1 cellular context compared by ENCODE assay signal in genomic region chr18:49690307-49690706, GRCh38.
TF ChIP-seq lines count a peak whose summit lies in the region.

No MANE protein-coding gene starts in this region.

TF ChIP-seq in HEK293, 187 proteins besides CTCF, POLR2A, EP300 and RAD21 (continued from another document and continues in another):
- TF ChIP-seq PATZ1 (tag by site-specific recombination; IDR thresholded peaks at IDR 0.05): no peak
- no peak for TF ChIP-seq ZNF449 (tag by site-specific recombination; IDR thresholded peaks at IDR 0.05)
- TF ChIP-seq ZNF768 (tag by site-specific recombination; IDR thresholded peaks at IDR 0.05): no peak
- TF ChIP-seq ZNF184 (tag by site-specific recombination; IDR thresholded peaks at IDR 0.05): no peak
- TF ChIP-seq ZNF555 (tag by site-specific recombination; conservative IDR thresholded peaks at IDR 0.05): no peak
- no peak for TF ChIP-seq KLF1 (tag by site-specific recombination; IDR thresholded peaks at IDR 0.05)
- TF ChIP-seq ZNF629 (tag by site-specific recombination; IDR thresholded peaks at IDR 0.05): peak; percentile 84
- TF ChIP-seq ZNF274 (IDR thresholded peaks at IDR 0.05; ENCODE audit: low read length): no peak
- no peak for TF ChIP-seq ZNF274 (tag by site-specific recombination; IDR thresholded peaks at IDR 0.05; ENCODE audit: borderline replicate concordance)
- TF ChIP-seq ZNF623 (tag by site-specific recombination; IDR thresholded peaks at IDR 0.05): no peak
- TF ChIP-seq ZBTB17 (tag by site-specific recombination; IDR thresholded peaks at IDR 0.05): 0 out of 2 replicates have a peak, but pooled peaks have one; percentile 10
- TF ChIP-seq GLI4 (tag by site-specific recombination; IDR thresholded peaks at IDR 0.05): no peak
- TF ChIP-seq ZFHX2 (tag by site-specific recombination; conservative IDR thresholded peaks at IDR 0.05): no peak
- no peak for TF ChIP-seq ZNF175 (tag by site-specific recombination; IDR thresholded peaks at IDR 0.05)
- TF ChIP-seq ATF2 (tag by site-specific recombination; IDR thresholded peaks at IDR 0.05; ENCODE audit: low read depth): peak; percentile 76; the same call in 1 of the 2 replicates
- no peak for TF ChIP-seq ZNF155 (tag by site-specific recombination; IDR thresholded peaks at IDR 0.05)
- no peak for TF ChIP-seq ZNF350 (tag by site-specific recombination; IDR thresholded peaks at IDR 0.05)
- no peak for TF ChIP-seq TRIM28 (IDR thresholded peaks at IDR 0.05; ENCODE audit: borderline replicate concordance, low read length)
- TF ChIP-seq ZBTB1 (tag by site-specific recombination; IDR thresholded peaks at IDR 0.05): no peak
- TF ChIP-seq ZNF518A (tag by site-specific recombination; conservative IDR thresholded peaks at IDR 0.05; ENCODE audit: low read depth): no peak
- TF ChIP-seq MEIS1 (CRISPR knock-in tag; IDR thresholded peaks at IDR 0.05; ENCODE audit: borderline replicate concordance): no peak
- no peak for TF ChIP-seq HOXC10 (CRISPR knock-in tag; IDR thresholded peaks at IDR 0.05)
- TF ChIP-seq ZNF174 (tag by site-specific recombination; IDR thresholded peaks at IDR 0.05): no peak
- TF ChIP-seq ZSCAN16 (tag by site-specific recombination; IDR thresholded peaks at IDR 0.05): no peak
- TF ChIP-seq ZNF280D (tag by site-specific recombination; IDR thresholded peaks at IDR 0.05): no peak
- peak; percentile 86; the same call in 1 of the 2 replicates for TF ChIP-seq ZNF660 (tag by site-specific recombination; IDR thresholded peaks at IDR 0.05)
- TF ChIP-seq ZNF132 (tag by site-specific recombination; IDR thresholded peaks at IDR 0.05; ENCODE audit: borderline replicate concordance): no peak
- TF ChIP-seq ZBTB26 (tag by site-specific recombination; optimal IDR thresholded peaks at IDR 0.05): no peak
- TF ChIP-seq ZNF76 (tag by site-specific recombination; IDR thresholded peaks at IDR 0.05; ENCODE audit: borderline replicate concordance, low read depth): no peak
- TF ChIP-seq ZEB2 (tag by site-specific recombination; IDR thresholded peaks at IDR 0.05): peak; percentile 57; the same call in 1 of the 2 replicates
- no peak for TF ChIP-seq ZBTB11 (tag by site-specific recombination; conservative IDR thresholded peaks at IDR 0.05; ENCODE audit: low read depth)
- no peak for TF ChIP-seq ZBTB8A (tag by site-specific recombination; IDR thresholded peaks at IDR 0.05)
- 0 out of 2 replicates have a peak, but pooled peaks have one; percentile 44 for TF ChIP-seq ZNF324 (tag by site-specific recombination; IDR thresholded peaks at IDR 0.05)
- no peak for TF ChIP-seq ZNF704 (tag by site-specific recombination; IDR thresholded peaks at IDR 0.05)
- TF ChIP-seq ZNF341 (tag by site-specific recombination; IDR thresholded peaks at IDR 0.05; ENCODE audit: low read depth): no peak
- TF ChIP-seq ZFP69B (tag by site-specific recombination; IDR thresholded peaks at IDR 0.05): no peak
- no peak for TF ChIP-seq ZNF747 (tag by site-specific recombination; IDR thresholded peaks at IDR 0.05)
- TF ChIP-seq ZNF404 (tag by site-specific recombination; IDR thresholded peaks at IDR 0.05): no peak
- no peak for TF ChIP-seq ZNF362 (tag by site-specific recombination; IDR thresholded peaks at IDR 0.05)
